3 cellular contexts compared by ENCODE assay signal in the genomic region with DNA sequence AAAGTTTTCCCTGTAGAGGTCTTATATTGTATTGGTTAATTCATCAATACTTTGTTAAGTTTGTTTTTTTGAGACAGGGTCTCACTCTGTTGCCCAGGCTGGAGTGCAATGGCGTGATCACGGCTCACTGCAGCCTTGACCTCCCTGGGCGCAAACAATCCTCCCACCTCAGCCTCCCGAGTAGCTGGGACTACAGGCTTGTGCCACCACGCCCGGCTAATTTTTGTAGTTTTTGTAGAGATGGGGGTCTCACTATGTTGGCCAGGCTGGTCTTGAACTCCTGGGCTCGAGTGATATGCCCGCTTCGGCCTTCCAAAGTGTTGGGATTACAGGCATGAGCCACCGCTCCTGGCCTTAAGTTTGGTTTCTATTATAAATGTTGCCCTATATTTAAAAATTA. TPM values are rescaled to one million over a fixed set of nuclear protein-coding genes. Genes with fewer than 3 reads are reported as not detected.
"Had no signal": no experiment of that assay in that cellular context is flagged by ENCODE, and none has a peak within 500 bp of the region (broad histone marks: within the 10 kb centered on the region; RNA-seq: fewer than 3 reads in every experiment).

No MANE protein-coding gene starts in this region.

RNA-seq across cellular contexts. Expression of gene AMN, which starts 4.4 kb away (rescaled TPM):
- total RNA-seq: M059J, PC-3, SJSA1 had no signal
